Comparison of ENCODE assay signal across 27 cellular contexts in genomic region chr4:87478732-87479250, GRCh38. TPM values are rescaled to one million over a fixed set of nuclear protein-coding genes. Genes with fewer than 3 reads are reported as not detected.
"Had no signal": no experiment of that assay in that cellular context is flagged by ENCODE, and none has a peak within 500 bp of the region (broad histone marks: within the 10 kb centered on the region; RNA-seq: fewer than 3 reads in every experiment).

No MANE protein-coding gene starts in this region.

- H3K9me3 ChIP-seq: colonic mucosa, esophagus squamous epithelium, lower lobe of right lung, ovary, psoas muscle, sigmoid colon, thoracic aorta, upper lobe of right lung, uterus had no signal

- H3K4me1 Mint-ChIP-seq: naive thymus-derived CD8-positive, alpha-beta T cell; nephron progenitor cell; stimulated activated memory B cell treated with anti-CD40 and anti-IgM and Interleukin-4, amounts not matched to agents 10 μg/mL and 1 μg/mL and 100 μg/mL, for 72 hours had no signal

- H3K4me3 ChIP-seq: colonic mucosa, esophagus squamous epithelium, lower lobe of right lung, ovary, psoas muscle, sigmoid colon, spleen, thoracic aorta, tibial nerve, upper lobe of right lung, uterus had no signal

- H3K4me1 ChIP-seq: colonic mucosa, lower lobe of right lung, psoas muscle, sigmoid colon, spleen, tibial nerve, upper lobe of right lung, uterus had no signal

- H3K4me3 Mint-ChIP-seq: dendritic cell treated with granulocyte-macrophage colony-stimulating factor and Interleukin-4, amounts not matched to agents 40 ng/mL and 50 ng/mL, for 4 days; naive thymus-derived CD8-positive, alpha-beta T cell; nephron progenitor cell; stimulated activated memory B cell treated with anti-CD40 and anti-IgM and Interleukin-4, amounts not matched to agents 10 μg/mL and 1 μg/mL and 100 μg/mL, for 72 hours had no signal

- H3K9me3 Mint-ChIP-seq: dendritic cell treated with granulocyte-macrophage colony-stimulating factor and Interleukin-4, amounts not matched to agents 40 ng/mL and 50 ng/mL, for 4 days; naive thymus-derived CD8-positive, alpha-beta T cell had no signal

- H3K27ac ChIP-seq: colonic mucosa, lower lobe of right lung, ovary, psoas muscle, spleen, tibial nerve, upper lobe of right lung had no signal

- H3K27ac Mint-ChIP-seq: dendritic cell treated with granulocyte-macrophage colony-stimulating factor and Interleukin-4, amounts not matched to agents 40 ng/mL and 50 ng/mL, for 4 days; naive thymus-derived CD8-positive, alpha-beta T cell; nephron progenitor cell; stimulated activated memory B cell treated with anti-CD40 and anti-IgM and Interleukin-4, amounts not matched to agents 10 μg/mL and 1 μg/mL and 100 μg/mL, for 72 hours had no signal

- H3K27me3 ChIP-seq: colonic mucosa, esophagus squamous epithelium, ovary, sigmoid colon, spleen, tibial nerve, upper lobe of right lung, uterus had no signal

- FAIRE-seq: endothelial cell of umbilical vein, frontal cortex had no signal

- H3K36me3 ChIP-seq: colonic mucosa, ovary, uterus had no signal

- H3K27me3 Mint-ChIP-seq: dendritic cell treated with granulocyte-macrophage colony-stimulating factor and Interleukin-4, amounts not matched to agents 40 ng/mL and 50 ng/mL, for 4 days; naive thymus-derived CD8-positive, alpha-beta T cell; stimulated activated memory B cell treated with anti-CD40 and anti-IgM and Interleukin-4, amounts not matched to agents 10 μg/mL and 1 μg/mL and 100 μg/mL, for 72 hours had no signal

- DNase-seq: colonic mucosa; effector memory CD4-positive, alpha-beta T cell; esophagus squamous epithelium; head of caudate nucleus; kidney; left ventricle myocardium superior; lower lobe of right lung; naive thymus-derived CD8-positive, alpha-beta T cell; nephron progenitor cell; occipital lobe; ovary; posterior cingulate gyrus; psoas muscle; right cardiac atrium; sigmoid colon; spleen; stimulated activated CD4-positive, alpha-beta T cell treated with anti-CD3 and anti-CD28 coated beads, Interleukin-4, amount 100 ng/mL, for 4 hours; stimulated activated naive CD8-positive, alpha-beta T cell treated with anti-CD3 and anti-CD28 coated beads, Interleukin-15, Interleukin-2, amounts not matched to agents 100 U/mL and 50 U/mL, for 24 hours; upper lobe of right lung; uterus had no signal

RNA-seq across cellular contexts. Expression of gene SPARCL1, which starts 50.4 kb away (rescaled TPM):
- total RNA-seq: endothelial cell of umbilical vein; epithelial cell of proximal tubule; naive thymus-derived CD8-positive, alpha-beta T cell had no signal
- polyA plus RNA-seq: endothelial cell of umbilical vein; naive thymus-derived CD8-positive, alpha-beta T cell had no signal
